Comparison of ENCODE assay signal across 7 cellular contexts in genomic region chr4:148007303-148007702, GRCh38.
A peak's percentile ranks its signal among the peaks of the same experiment; 100 is the strongest.
DNase-seq lines count a peak whose midpoint lies in the region; ATAC-seq and TF ChIP-seq lines count a peak whose summit lies in the region.

No MANE protein-coding gene starts in this region.

- DNase-seq in HEK293T (ENCODE audit: extremely low spot score): peak; percentile 26
- no peak for DNase-seq in left cardiac atrium
- DNase-seq in stromal cell of bone marrow (ENCODE audit: low read depth): peak; percentile 75

- intact Hi-C loops in left cardiac atrium (cut with DNase I): no loop called here

- CTCF ChIA-PET in HEK293T (lab: Yijun Ruan, JAX): interaction anchor here (0.6 to 1.1 kb wide), 5 partner anchors 8 to 193 kb away, joined by 3 to 5 read pairs (median 3); no protein-coding TSS in a partner anchor

- ATAC-seq in SK-N-SH treated with all-trans-retinoic acid at 6 μM for 48 hours (peak; percentile 98), left cardiac atrium (peak; percentile 83 to 98), GM18870 (IDR thresholded peaks at IDR 0.05; ENCODE audit: unreplicated experiment) (no peak), GM21737 (IDR thresholded peaks at IDR 0.05; ENCODE audit: unreplicated experiment) (no peak), HG03469 (IDR thresholded peaks at IDR 0.05; ENCODE audit: unreplicated experiment) (no peak)

- POLR2A ChIA-PET in HEK293T (lab: Yijun Ruan, JAX): no interaction called here

TF ChIP-seq in HEK293T, 16 proteins besides CTCF, POLR2A, EP300 and RAD21:
- TF ChIP-seq FOXA1 (IDR thresholded peaks at IDR 0.05): no peak

TF ChIP-seq in SK-N-SH treated with all-trans-retinoic acid at 6 μM for 48 hours, 23 proteins besides CTCF, POLR2A, EP300 and RAD21:
- TF ChIP-seq ARNTL (CRISPR knock-in tag; IDR thresholded peaks at IDR 0.05; ENCODE audit: borderline replicate concordance, low read depth) (no peak), ZNF70 (CRISPR knock-in tag; IDR thresholded peaks at IDR 0.05) (no peak), ISL1 (CRISPR knock-in tag; IDR thresholded peaks at IDR 0.05) (no peak), BACH2 (CRISPR knock-in tag; IDR thresholded peaks at IDR 0.05; ENCODE audit: borderline replicate concordance) (no peak), RARB (CRISPR knock-in tag; IDR thresholded peaks at IDR 0.05) (no peak), ZC3H10 (CRISPR knock-in tag; IDR thresholded peaks at IDR 0.05) (no peak), TSHZ2 (CRISPR knock-in tag; IDR thresholded peaks at IDR 0.05) (no peak), CSDC2 (CRISPR knock-in tag; IDR thresholded peaks at IDR 0.05) (no peak), GLIS3 (CRISPR knock-in tag; IDR thresholded peaks at IDR 0.05) (no peak), PATZ1 (CRISPR knock-in tag; IDR thresholded peaks at IDR 0.05; ENCODE audit: borderline replicate concordance) (no peak), CSRNP3 (CRISPR knock-in tag; IDR thresholded peaks at IDR 0.05) (no peak), ZFP3 (CRISPR knock-in tag; IDR thresholded peaks at IDR 0.05) (no peak)

Comparison
In these comparisons a context has a peak if more than half of its experiments do, and no peak if none do; other contexts are left out.
1. ATAC-seq: peak in SK-N-SH treated with all-trans-retinoic acid at 6 μM for 48 hours (single experiment) and left cardiac atrium (2 of 2); none in GM18870 (single experiment), GM21737 (single experiment) and HG03469 (single experiment).